Comparison of ENCODE assay signal across 1 cellular context in the genomic region with DNA sequence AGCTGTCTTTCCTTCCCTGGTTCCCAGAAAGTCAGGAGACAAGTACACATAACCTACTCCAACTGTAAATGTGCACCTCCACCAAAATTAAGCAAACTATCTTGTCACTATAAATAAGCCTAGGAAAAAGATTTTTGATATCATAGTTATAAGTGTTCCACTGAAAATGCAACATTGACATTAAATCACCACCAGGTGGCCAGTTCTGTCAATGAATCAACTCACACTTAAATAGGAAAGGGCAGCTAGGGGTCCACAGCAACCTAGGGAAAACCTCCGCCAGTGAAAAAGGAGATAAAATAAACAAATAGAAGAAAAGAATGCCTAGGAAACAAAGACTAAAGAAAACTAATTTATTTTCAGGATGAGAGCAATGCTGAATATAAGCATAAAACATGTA.
TF ChIP-seq lines count a peak whose summit lies in the region.

No MANE protein-coding gene starts in this region.

TF ChIP-seq in GM23338, 12 proteins besides CTCF, POLR2A, EP300 and RAD21 (continued from another document):
- TF ChIP-seq, protein P1, sequence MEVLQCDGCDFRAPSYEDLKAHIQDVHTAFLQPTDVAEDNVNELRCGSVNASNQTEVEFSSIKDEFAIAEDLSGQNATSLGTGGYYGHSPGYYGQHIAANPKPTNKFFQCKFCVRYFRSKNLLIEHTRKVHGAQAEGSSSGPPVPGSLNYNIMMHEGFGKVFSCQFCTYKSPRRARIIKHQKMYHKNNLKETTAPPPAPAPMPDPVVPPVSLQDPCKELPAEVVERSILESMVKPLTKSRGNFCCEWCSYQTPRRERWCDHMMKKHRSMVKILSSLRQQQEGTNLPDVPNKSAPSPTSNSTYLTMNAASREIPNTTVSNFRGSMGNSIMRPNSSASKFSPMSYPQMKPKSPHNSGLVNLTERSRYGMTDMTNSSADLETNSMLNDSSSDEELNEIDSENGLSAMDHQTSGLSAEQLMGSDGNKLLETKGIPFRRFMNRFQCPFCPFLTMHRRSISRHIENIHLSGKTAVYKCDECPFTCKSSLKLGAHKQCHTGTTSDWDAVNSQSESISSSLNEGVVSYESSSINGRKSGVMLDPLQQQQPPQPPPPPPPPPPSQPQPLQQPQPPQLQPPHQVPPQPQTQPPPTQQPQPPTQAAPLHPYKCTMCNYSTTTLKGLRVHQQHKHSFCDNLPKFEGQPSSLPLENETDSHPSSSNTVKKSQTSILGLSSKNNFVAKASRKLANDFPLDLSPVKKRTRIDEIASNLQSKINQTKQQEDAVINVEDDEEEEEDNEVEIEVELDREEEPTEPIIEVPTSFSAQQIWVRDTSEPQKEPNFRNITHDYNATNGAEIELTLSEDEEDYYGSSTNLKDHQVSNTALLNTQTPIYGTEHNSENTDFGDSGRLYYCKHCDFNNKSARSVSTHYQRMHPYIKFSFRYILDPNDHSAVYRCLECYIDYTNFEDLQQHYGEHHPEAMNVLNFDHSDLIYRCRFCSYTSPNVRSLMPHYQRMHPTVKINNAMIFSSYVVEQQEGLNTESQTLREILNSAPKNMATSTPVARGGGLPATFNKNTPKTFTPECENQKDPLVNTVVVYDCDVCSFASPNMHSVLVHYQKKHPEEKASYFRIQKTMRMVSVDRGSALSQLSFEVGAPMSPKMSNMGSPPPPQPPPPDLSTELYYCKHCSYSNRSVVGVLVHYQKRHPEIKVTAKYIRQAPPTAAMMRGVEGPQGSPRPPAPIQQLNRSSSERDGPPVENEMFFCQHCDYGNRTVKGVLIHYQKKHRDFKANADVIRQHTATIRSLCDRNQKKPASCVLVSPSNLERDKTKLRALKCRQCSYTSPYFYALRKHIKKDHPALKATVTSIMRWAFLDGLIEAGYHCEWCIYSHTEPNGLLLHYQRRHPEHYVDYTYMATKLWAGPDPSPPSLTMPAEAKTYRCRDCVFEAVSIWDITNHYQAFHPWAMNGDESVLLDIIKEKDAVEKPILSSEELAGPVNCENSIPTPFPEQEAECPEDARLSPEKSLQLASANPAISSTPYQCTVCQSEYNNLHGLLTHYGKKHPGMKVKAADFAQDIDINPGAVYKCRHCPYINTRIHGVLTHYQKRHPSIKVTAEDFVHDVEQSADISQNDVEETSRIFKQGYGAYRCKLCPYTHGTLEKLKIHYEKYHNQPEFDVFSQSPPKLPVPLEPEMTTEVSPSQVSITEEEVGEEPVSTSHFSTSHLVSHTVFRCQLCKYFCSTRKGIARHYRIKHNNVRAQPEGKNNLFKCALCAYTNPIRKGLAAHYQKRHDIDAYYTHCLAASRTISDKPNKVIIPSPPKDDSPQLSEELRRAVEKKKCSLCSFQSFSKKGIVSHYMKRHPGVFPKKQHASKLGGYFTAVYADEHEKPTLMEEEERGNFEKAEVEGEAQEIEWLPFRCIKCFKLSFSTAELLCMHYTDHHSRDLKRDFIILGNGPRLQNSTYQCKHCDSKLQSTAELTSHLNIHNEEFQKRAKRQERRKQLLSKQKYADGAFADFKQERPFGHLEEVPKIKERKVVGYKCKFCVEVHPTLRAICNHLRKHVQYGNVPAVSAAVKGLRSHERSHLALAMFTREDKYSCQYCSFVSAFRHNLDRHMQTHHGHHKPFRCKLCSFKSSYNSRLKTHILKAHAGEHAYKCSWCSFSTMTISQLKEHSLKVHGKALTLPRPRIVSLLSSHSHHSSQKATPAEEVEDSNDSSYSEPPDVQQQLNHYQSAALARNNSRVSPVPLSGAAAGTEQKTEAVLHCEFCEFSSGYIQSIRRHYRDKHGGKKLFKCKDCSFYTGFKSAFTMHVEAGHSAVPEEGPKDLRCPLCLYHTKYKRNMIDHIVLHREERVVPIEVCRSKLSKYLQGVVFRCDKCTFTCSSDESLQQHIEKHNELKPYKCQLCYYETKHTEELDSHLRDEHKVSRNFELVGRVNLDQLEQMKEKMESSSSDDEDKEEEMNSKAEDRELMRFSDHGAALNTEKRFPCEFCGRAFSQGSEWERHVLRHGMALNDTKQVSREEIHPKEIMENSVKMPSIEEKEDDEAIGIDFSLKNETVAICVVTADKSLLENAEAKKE (CRISPR knock-in tag; IDR thresholded peaks at IDR 0.05), result no peak
- TF ChIP-seq NANOG (IDR thresholded peaks at IDR 0.05; ENCODE audit: borderline replicate concordance), result no peak
- TF ChIP-seq JUNB (IDR thresholded peaks at IDR 0.05; ENCODE audit: unreplicated experiment), result no peak
- TF ChIP-seq ZNF331 (CRISPR knock-in tag; IDR thresholded peaks at IDR 0.05; ENCODE audit: low read depth), result no peak
- no peak for TF ChIP-seq ZNF114 (CRISPR knock-in tag; IDR thresholded peaks at IDR 0.05)
